1 cellular context compared by ENCODE assay signal in genomic region chr11:113901141-113901540, GRCh38.
TF ChIP-seq lines count a peak whose summit lies in the region.

No MANE protein-coding gene starts in this region.

TF ChIP-seq in HepG2, 621 proteins besides CTCF, POLR2A, EP300 and RAD21:
- no peak for TF ChIP-seq MYNN (CRISPR knock-in tag; IDR thresholded peaks at IDR 0.05; ENCODE audit: low read depth)
- TF ChIP-seq, protein P1, sequence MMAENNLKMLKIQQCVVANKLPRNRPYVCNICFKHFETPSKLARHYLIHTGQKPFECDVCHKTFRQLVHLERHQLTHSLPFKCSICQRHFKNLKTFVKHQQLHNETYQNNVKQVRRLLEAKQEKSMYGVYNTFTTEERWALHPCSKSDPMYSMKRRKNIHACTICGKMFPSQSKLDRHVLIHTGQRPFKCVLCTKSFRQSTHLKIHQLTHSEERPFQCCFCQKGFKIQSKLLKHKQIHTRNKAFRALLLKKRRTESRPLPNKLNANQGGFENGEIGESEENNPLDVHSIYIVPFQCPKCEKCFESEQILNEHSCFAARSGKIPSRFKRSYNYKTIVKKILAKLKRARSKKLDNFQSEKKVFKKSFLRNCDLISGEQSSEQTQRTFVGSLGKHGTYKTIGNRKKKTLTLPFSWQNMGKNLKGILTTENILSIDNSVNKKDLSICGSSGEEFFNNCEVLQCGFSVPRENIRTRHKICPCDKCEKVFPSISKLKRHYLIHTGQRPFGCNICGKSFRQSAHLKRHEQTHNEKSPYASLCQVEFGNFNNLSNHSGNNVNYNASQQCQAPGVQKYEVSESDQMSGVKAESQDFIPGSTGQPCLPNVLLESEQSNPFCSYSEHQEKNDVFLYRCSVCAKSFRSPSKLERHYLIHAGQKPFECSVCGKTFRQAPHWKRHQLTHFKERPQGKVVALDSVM (CRISPR knock-in tag; IDR thresholded peaks at IDR 0.05) = peak; percentile 93
TF ChIP-seq in HepG2: peak in this region for 1.
